ENCODE assay signal across 32 cellular contexts in genomic region chr5:178455480-178455835, GRCh38.
"Had no signal": no experiment of that assay in that cellular context is flagged by ENCODE, and none has a peak within 500 bp of the region (broad histone marks: within the 10 kb centered on the region; RNA-seq: fewer than 3 reads in every experiment).

No MANE protein-coding gene starts in this region.

- H3K36me3 ChIP-seq: ovary, right lobe of liver, WERI-Rb-1 had no signal

- H3K4me3 ChIP-seq: mucosa of descending colon, ovary, right lobe of liver, skin epidermis had no signal

- DNase-seq: activated CD4-positive, alpha-beta memory T cell treated with anti-CD3 and anti-CD28 coated beads, Interleukin-2, amount 10 ng/mL, durations not matched to agents 7 days and 5 days; activated CD4-positive, alpha-beta T cell treated with anti-CD3 and anti-CD28 coated beads, Interleukin-2, amount 10 ng/mL, durations not matched to agents 7 days and 5 days; activated naive CD8-positive, alpha-beta T cell treated with anti-CD3 and anti-CD28 coated beads, Interleukin-2, amount 50 U/mL, for 24 hours; activated T-cell treated with anti-CD3 and anti-CD28 coated beads, Interleukin-2, amount 50 U/mL, for 48 hours; amygdala; effector CD8-positive, alpha-beta T cell; hippocampal formation; kidney; left colon; mucosa of descending colon; ovary; right lobe of liver; stimulated activated CD4-positive, alpha-beta T cell treated with anti-CD3 and anti-CD28 coated beads, Interleukin-4, amount 100 ng/mL, for 24 hours; stimulated activated naive CD8-positive, alpha-beta T cell treated with anti-CD3 and anti-CD28 coated beads, Interleukin-15, amount 100 ng/mL, for 72 hours; substantia nigra; SW 1271; T-helper 9 cell; WERI-Rb-1 had no signal

- H3K9me3 ChIP-seq: mucosa of descending colon, ovary, right lobe of liver had no signal

- H3K27me3 Mint-ChIP-seq: activated CD4-positive, alpha-beta T cell treated with anti-CD3 and anti-CD28 coated beads, Interleukin-2, amount 10 ng/mL, durations not matched to agents 7 days and 5 days; activated naive CD4-positive, alpha-beta T cell treated with anti-CD3 and anti-CD28 coated beads, Interleukin-2, amount 50 U/mL, for 24 hours; activated naive CD8-positive, alpha-beta T cell treated with anti-CD3 and anti-CD28 coated beads, Interleukin-2, amount 50 U/mL, for 24 hours; stimulated activated naive CD8-positive, alpha-beta T cell treated with anti-CD3 and anti-CD28 coated beads, Interleukin-15, amount 100 ng/mL, for 72 hours had no signal

- H3K4me3 Mint-ChIP-seq: activated CD4-positive, alpha-beta memory T cell treated with anti-CD3 and anti-CD28 coated beads, Interleukin-2, amount 10 ng/mL, durations not matched to agents 7 days and 5 days; activated CD4-positive, alpha-beta T cell treated with anti-CD3 and anti-CD28 coated beads, Interleukin-2, amount 10 ng/mL, durations not matched to agents 7 days and 5 days; activated naive CD4-positive, alpha-beta T cell treated with anti-CD3 and anti-CD28 coated beads, Interleukin-2, amount 50 U/mL, for 24 hours; activated naive CD8-positive, alpha-beta T cell treated with anti-CD3 and anti-CD28 coated beads, Interleukin-2, amount 50 U/mL, for 24 hours; central memory CD8-positive, alpha-beta T cell; memory B cell; natural killer cell treated with Interleukin-12 subunit alpha and Interleukin-12 subunit beta and Interleukin-15 and Interleukin-18, amount 100 ng/mL, for 72 hours; stimulated activated effector memory CD8-positive, alpha-beta T cell treated with anti-CD3 and anti-CD28 coated beads, Interleukin-12 subunit alpha, Interleukin-12 subunit beta, amount 100 ng/mL, for 72 hours; stimulated activated naive CD8-positive, alpha-beta T cell treated with anti-CD3 and anti-CD28 coated beads, Interleukin-15, amount 100 ng/mL, for 72 hours; T-helper 1 cell treated with Interleukin-12 subunit alpha and Interleukin-12 subunit beta and Interleukin-4 antibody, amounts not matched to agents 30 μg/mL and 1 μg/mL, for 36 hours had no signal

- ATAC-seq: activated CD4-positive, CD25-positive, alpha-beta regulatory T cell treated with anti-CD3 and anti-CD28 coated beads, Interleukin-2, amount 50 U/mL, for 24 hours; activated naive CD8-positive, alpha-beta T cell treated with anti-CD3 and anti-CD28 coated beads, Interleukin-2, amount 50 U/mL, for 24 hours; left colon; mucosa of descending colon; stimulated activated naive CD8-positive, alpha-beta T cell treated with anti-CD3 and anti-CD28 coated beads, Interleukin-15, amount 100 ng/mL, for 72 hours had no signal

- H3K4me1 ChIP-seq: right lobe of liver had no signal

- H3K27ac Mint-ChIP-seq: activated CD4-positive, alpha-beta memory T cell treated with anti-CD3 and anti-CD28 coated beads, Interleukin-2, amount 10 ng/mL, durations not matched to agents 7 days and 5 days; activated CD4-positive, alpha-beta T cell treated with anti-CD3 and anti-CD28 coated beads, Interleukin-2, amount 10 ng/mL, durations not matched to agents 7 days and 5 days; activated naive CD4-positive, alpha-beta T cell treated with anti-CD3 and anti-CD28 coated beads, Interleukin-2, amount 50 U/mL, for 24 hours; activated naive CD8-positive, alpha-beta T cell treated with anti-CD3 and anti-CD28 coated beads, Interleukin-2, amount 50 U/mL, for 24 hours; activated T-helper 2 cell treated with anti-CD3 and anti-CD28 coated beads, Interferon-gamma antibody, Interleukin-2, Interleukin-4, amounts not matched to agents 10 μg/mL and 5 μg/mL and 100 μg/mL, durations not matched to agents 14 hours and 24 hours and 36 hours; memory B cell; natural killer cell treated with Interleukin-12 subunit alpha and Interleukin-12 subunit beta and Interleukin-15 and Interleukin-18, amount 100 ng/mL, for 72 hours; progenitor cell of endocrine pancreas; stimulated activated effector memory CD8-positive, alpha-beta T cell treated with anti-CD3 and anti-CD28 coated beads, Interleukin-12 subunit alpha, Interleukin-12 subunit beta, amount 100 ng/mL, for 72 hours; stimulated activated naive CD8-positive, alpha-beta T cell treated with anti-CD3 and anti-CD28 coated beads, Interleukin-15, amount 100 ng/mL, for 72 hours; T-helper 1 cell treated with Interleukin-12 subunit alpha and Interleukin-12 subunit beta and Interleukin-4 antibody, amounts not matched to agents 30 μg/mL and 1 μg/mL, for 36 hours had no signal

- FAIRE-seq: colon, endothelial cell of umbilical vein, kidney, TTC549, urothelium cell line had no signal

- H3K4me1 Mint-ChIP-seq: activated CD4-positive, alpha-beta memory T cell treated with anti-CD3 and anti-CD28 coated beads, Interleukin-2, amount 10 ng/mL, durations not matched to agents 7 days and 5 days; activated CD4-positive, alpha-beta T cell treated with anti-CD3 and anti-CD28 coated beads, Interleukin-2, amount 10 ng/mL, durations not matched to agents 7 days and 5 days; activated naive CD4-positive, alpha-beta T cell treated with anti-CD3 and anti-CD28 coated beads, Interleukin-2, amount 50 U/mL, for 24 hours; activated naive CD8-positive, alpha-beta T cell treated with anti-CD3 and anti-CD28 coated beads, Interleukin-2, amount 50 U/mL, for 24 hours; central memory CD8-positive, alpha-beta T cell; memory B cell; stimulated activated effector memory CD8-positive, alpha-beta T cell treated with anti-CD3 and anti-CD28 coated beads, Interleukin-12 subunit alpha, Interleukin-12 subunit beta, amount 100 ng/mL, for 72 hours; stimulated activated naive CD8-positive, alpha-beta T cell treated with anti-CD3 and anti-CD28 coated beads, Interleukin-15, amount 100 ng/mL, for 72 hours had no signal

- H3K9me3 Mint-ChIP-seq: activated CD4-positive, alpha-beta memory T cell treated with anti-CD3 and anti-CD28 coated beads, Interleukin-2, amount 10 ng/mL, durations not matched to agents 7 days and 5 days; activated CD4-positive, alpha-beta T cell treated with anti-CD3 and anti-CD28 coated beads, Interleukin-2, amount 10 ng/mL, durations not matched to agents 7 days and 5 days; activated naive CD4-positive, alpha-beta T cell treated with anti-CD3 and anti-CD28 coated beads, Interleukin-2, amount 50 U/mL, for 24 hours; activated naive CD8-positive, alpha-beta T cell treated with anti-CD3 and anti-CD28 coated beads, Interleukin-2, amount 50 U/mL, for 24 hours; activated T-helper 2 cell treated with anti-CD3 and anti-CD28 coated beads, Interferon-gamma antibody, Interleukin-2, Interleukin-4, amounts not matched to agents 10 μg/mL and 5 μg/mL and 100 μg/mL, durations not matched to agents 14 hours and 24 hours and 36 hours; central memory CD8-positive, alpha-beta T cell; memory B cell; natural killer cell treated with Interleukin-12 subunit alpha and Interleukin-12 subunit beta and Interleukin-15 and Interleukin-18, amount 100 ng/mL, for 72 hours; stimulated activated effector memory CD8-positive, alpha-beta T cell treated with anti-CD3 and anti-CD28 coated beads, Interleukin-12 subunit alpha, Interleukin-12 subunit beta, amount 100 ng/mL, for 72 hours; stimulated activated naive CD8-positive, alpha-beta T cell treated with anti-CD3 and anti-CD28 coated beads, Interleukin-15, amount 100 ng/mL, for 72 hours; T-helper 1 cell treated with Interleukin-12 subunit alpha and Interleukin-12 subunit beta and Interleukin-4 antibody, amounts not matched to agents 30 μg/mL and 1 μg/mL, for 36 hours had no signal

- H3K36me3 Mint-ChIP-seq: activated naive CD4-positive, alpha-beta T cell treated with anti-CD3 and anti-CD28 coated beads, Interleukin-2, amount 50 U/mL, for 24 hours; memory B cell; natural killer cell treated with Interleukin-12 subunit alpha and Interleukin-12 subunit beta and Interleukin-15 and Interleukin-18, amount 100 ng/mL, for 72 hours; stimulated activated effector memory CD8-positive, alpha-beta T cell treated with anti-CD3 and anti-CD28 coated beads, Interleukin-12 subunit alpha, Interleukin-12 subunit beta, amount 100 ng/mL, for 72 hours had no signal

- H3K27ac ChIP-seq: ovary, right lobe of liver, skin epidermis, WERI-Rb-1 had no signal

- H3K27me3 ChIP-seq: ovary, right lobe of liver had no signal
